Comparison of ENCODE assay signal across 2 cellular contexts in the genomic region with DNA sequence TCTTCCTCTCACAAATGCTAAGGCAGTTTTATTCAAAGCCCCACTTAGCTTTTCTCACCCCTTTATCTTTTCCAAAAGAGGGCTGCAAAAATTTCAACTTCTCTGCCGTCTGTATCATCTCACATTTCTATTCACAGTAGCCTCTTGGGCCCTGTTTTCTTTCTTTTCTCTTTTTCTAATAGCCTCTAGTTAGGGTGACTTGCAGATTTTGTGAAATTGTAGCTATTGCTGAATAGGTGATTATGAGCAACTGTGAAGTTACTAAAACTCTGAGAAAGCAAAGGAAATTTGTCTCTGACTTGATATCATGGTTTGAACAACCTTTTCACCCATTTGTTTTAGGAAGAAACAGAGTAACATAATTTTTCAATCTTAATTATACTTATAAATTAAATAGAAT.
A peak's percentile ranks its signal among the peaks of the same experiment; 100 is the strongest.
TF ChIP-seq lines count a peak whose summit lies in the region.

No MANE protein-coding gene starts in this region.

TF ChIP-seq in GM23338, 12 proteins besides CTCF, POLR2A, EP300 and RAD21 (continues in another document):
- TF ChIP-seq, protein P1, sequence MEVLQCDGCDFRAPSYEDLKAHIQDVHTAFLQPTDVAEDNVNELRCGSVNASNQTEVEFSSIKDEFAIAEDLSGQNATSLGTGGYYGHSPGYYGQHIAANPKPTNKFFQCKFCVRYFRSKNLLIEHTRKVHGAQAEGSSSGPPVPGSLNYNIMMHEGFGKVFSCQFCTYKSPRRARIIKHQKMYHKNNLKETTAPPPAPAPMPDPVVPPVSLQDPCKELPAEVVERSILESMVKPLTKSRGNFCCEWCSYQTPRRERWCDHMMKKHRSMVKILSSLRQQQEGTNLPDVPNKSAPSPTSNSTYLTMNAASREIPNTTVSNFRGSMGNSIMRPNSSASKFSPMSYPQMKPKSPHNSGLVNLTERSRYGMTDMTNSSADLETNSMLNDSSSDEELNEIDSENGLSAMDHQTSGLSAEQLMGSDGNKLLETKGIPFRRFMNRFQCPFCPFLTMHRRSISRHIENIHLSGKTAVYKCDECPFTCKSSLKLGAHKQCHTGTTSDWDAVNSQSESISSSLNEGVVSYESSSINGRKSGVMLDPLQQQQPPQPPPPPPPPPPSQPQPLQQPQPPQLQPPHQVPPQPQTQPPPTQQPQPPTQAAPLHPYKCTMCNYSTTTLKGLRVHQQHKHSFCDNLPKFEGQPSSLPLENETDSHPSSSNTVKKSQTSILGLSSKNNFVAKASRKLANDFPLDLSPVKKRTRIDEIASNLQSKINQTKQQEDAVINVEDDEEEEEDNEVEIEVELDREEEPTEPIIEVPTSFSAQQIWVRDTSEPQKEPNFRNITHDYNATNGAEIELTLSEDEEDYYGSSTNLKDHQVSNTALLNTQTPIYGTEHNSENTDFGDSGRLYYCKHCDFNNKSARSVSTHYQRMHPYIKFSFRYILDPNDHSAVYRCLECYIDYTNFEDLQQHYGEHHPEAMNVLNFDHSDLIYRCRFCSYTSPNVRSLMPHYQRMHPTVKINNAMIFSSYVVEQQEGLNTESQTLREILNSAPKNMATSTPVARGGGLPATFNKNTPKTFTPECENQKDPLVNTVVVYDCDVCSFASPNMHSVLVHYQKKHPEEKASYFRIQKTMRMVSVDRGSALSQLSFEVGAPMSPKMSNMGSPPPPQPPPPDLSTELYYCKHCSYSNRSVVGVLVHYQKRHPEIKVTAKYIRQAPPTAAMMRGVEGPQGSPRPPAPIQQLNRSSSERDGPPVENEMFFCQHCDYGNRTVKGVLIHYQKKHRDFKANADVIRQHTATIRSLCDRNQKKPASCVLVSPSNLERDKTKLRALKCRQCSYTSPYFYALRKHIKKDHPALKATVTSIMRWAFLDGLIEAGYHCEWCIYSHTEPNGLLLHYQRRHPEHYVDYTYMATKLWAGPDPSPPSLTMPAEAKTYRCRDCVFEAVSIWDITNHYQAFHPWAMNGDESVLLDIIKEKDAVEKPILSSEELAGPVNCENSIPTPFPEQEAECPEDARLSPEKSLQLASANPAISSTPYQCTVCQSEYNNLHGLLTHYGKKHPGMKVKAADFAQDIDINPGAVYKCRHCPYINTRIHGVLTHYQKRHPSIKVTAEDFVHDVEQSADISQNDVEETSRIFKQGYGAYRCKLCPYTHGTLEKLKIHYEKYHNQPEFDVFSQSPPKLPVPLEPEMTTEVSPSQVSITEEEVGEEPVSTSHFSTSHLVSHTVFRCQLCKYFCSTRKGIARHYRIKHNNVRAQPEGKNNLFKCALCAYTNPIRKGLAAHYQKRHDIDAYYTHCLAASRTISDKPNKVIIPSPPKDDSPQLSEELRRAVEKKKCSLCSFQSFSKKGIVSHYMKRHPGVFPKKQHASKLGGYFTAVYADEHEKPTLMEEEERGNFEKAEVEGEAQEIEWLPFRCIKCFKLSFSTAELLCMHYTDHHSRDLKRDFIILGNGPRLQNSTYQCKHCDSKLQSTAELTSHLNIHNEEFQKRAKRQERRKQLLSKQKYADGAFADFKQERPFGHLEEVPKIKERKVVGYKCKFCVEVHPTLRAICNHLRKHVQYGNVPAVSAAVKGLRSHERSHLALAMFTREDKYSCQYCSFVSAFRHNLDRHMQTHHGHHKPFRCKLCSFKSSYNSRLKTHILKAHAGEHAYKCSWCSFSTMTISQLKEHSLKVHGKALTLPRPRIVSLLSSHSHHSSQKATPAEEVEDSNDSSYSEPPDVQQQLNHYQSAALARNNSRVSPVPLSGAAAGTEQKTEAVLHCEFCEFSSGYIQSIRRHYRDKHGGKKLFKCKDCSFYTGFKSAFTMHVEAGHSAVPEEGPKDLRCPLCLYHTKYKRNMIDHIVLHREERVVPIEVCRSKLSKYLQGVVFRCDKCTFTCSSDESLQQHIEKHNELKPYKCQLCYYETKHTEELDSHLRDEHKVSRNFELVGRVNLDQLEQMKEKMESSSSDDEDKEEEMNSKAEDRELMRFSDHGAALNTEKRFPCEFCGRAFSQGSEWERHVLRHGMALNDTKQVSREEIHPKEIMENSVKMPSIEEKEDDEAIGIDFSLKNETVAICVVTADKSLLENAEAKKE (CRISPR knock-in tag; IDR thresholded peaks at IDR 0.05), result no peak
- TF ChIP-seq NANOG (IDR thresholded peaks at IDR 0.05; ENCODE audit: borderline replicate concordance), result no peak
- TF ChIP-seq ZNF114 (CRISPR knock-in tag; IDR thresholded peaks at IDR 0.05), result no peak
- no peak for TF ChIP-seq STAT1 (IDR thresholded peaks at IDR 0.05; ENCODE audit: unreplicated experiment)
- no peak for TF ChIP-seq EZH2phosphoT487 (IDR thresholded peaks at IDR 0.05; ENCODE audit: unreplicated experiment)
- no peak for TF ChIP-seq JUNB (IDR thresholded peaks at IDR 0.05; ENCODE audit: unreplicated experiment)
- no peak for TF ChIP-seq POLR2AphosphoS5 (IDR thresholded peaks at IDR 0.05; ENCODE audit: low read depth)
- TF ChIP-seq, protein P2, sequence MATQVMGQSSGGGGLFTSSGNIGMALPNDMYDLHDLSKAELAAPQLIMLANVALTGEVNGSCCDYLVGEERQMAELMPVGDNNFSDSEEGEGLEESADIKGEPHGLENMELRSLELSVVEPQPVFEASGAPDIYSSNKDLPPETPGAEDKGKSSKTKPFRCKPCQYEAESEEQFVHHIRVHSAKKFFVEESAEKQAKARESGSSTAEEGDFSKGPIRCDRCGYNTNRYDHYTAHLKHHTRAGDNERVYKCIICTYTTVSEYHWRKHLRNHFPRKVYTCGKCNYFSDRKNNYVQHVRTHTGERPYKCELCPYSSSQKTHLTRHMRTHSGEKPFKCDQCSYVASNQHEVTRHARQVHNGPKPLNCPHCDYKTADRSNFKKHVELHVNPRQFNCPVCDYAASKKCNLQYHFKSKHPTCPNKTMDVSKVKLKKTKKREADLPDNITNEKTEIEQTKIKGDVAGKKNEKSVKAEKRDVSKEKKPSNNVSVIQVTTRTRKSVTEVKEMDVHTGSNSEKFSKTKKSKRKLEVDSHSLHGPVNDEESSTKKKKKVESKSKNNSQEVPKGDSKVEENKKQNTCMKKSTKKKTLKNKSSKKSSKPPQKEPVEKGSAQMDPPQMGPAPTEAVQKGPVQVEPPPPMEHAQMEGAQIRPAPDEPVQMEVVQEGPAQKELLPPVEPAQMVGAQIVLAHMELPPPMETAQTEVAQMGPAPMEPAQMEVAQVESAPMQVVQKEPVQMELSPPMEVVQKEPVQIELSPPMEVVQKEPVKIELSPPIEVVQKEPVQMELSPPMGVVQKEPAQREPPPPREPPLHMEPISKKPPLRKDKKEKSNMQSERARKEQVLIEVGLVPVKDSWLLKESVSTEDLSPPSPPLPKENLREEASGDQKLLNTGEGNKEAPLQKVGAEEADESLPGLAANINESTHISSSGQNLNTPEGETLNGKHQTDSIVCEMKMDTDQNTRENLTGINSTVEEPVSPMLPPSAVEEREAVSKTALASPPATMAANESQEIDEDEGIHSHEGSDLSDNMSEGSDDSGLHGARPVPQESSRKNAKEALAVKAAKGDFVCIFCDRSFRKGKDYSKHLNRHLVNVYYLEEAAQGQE (IDR thresholded peaks at IDR 0.05; ENCODE audit: unreplicated experiment), result no peak
- TF ChIP-seq, protein P3, sequence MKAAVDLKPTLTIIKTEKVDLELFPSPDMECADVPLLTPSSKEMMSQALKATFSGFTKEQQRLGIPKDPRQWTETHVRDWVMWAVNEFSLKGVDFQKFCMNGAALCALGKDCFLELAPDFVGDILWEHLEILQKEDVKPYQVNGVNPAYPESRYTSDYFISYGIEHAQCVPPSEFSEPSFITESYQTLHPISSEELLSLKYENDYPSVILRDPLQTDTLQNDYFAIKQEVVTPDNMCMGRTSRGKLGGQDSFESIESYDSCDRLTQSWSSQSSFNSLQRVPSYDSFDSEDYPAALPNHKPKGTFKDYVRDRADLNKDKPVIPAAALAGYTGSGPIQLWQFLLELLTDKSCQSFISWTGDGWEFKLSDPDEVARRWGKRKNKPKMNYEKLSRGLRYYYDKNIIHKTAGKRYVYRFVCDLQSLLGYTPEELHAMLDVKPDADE (IDR thresholded peaks at IDR 0.05), result no peak
- no peak for TF ChIP-seq EZH2 (IDR thresholded peaks at IDR 0.05; ENCODE audit: low read depth, unreplicated experiment)

TF ChIP-seq in IMR-90, 13 proteins besides CTCF, POLR2A, EP300 and RAD21 (continued from another document):
- TF ChIP-seq CHD1 (IDR thresholded peaks at IDR 0.05; ENCODE audit: low read depth, low read length) (no peak), NFE2L2 (IDR thresholded peaks at IDR 0.05; ENCODE audit: low read depth, low read length) (peak; percentile 69; the same call in 1 of the 2 replicates), RCOR1 (IDR thresholded peaks at IDR 0.05; ENCODE audit: insufficient replicate concordance, low read length) (no peak)
